8 cellular contexts compared by ENCODE assay signal in the genomic region with DNA sequence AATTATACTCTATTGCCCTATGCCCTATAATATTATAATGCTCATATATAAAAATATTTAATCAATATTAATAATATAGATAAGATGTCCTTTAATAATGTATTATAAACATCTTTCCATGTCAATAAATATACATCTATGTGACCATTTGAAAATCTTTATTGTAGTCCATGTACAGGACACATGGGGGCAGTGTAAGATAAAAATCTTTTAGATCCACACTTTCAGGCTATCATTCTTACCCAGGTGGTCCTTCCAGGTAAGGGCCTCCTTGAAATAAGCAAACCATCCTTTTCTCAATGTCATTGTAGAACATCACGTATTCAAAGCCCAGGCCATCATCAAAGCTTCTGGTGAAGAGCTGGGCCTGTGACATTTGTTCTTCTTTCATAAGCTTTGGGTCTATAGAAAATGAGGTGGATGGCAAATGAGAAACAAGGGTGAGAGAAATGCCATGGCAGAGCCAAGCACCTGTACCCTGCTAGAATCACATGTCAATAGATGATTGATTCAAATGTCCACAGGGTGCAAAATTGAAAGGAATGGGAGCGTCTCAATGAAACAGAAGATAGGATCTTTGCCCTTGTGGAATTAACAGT. TPM values are rescaled to one million over a fixed set of nuclear protein-coding genes. Genes with fewer than 3 reads are reported as not detected.
A peak's percentile ranks its signal among the peaks of the same experiment; 100 is the strongest.
DNase-seq lines count a peak whose midpoint lies in the region; ATAC-seq and TF ChIP-seq lines count a peak whose summit lies in the region.

No MANE protein-coding gene starts in this region.

- no peaks in the 10 kb centered on the region for H3K9me2 ChIP-seq in HCT116 (ENCODE audit: insufficient read depth)

- H3K4me3 ChIP-seq in HCT116 (replicated peaks in 1 of 2; ENCODE audit: low read depth in 1 of 2, low read length in 2 of 2): no peak overlapping the region
- no peak overlapping the region for H3K4me3 ChIP-seq in right lobe of liver

- peak; percentile 58 for TF ChIP-seq CTCF in Calu3 (IDR thresholded peaks at IDR 0.05; ENCODE audit: unreplicated experiment)
- peak; percentile 22 to 55 (median 53); a peak in 4 of 6 replicates for TF ChIP-seq CTCF in HCT116 (IDR thresholded peaks at IDR 0.05 in 2 of 3, conservative IDR thresholded peaks at IDR 0.05 in 1 of 3; ENCODE audit: borderline replicate concordance in 1 of 3, insufficient read depth in 1 of 3, low read depth in 2 of 3, low read length in 2 of 3)
- TF ChIP-seq CTCF in WTC11 (IDR thresholded peaks at IDR 0.05): 0 out of 2 replicates have a peak, but pooled peaks have one; percentile 36
- TF ChIP-seq CTCF in right lobe of liver (IDR thresholded peaks at IDR 0.05): peak; percentile 42 to 52 (median 46)

- peaks cover 3 to 23% of the 10 kb centered on the region in 2 experiments; a peak in 2 of 4 replicates for H3K36me3 ChIP-seq in HCT116 (ENCODE audit: control insufficient read depth in 1 of 2, insufficient read depth in 2 of 2, low read length in 2 of 2)
- peaks cover 0 to 17% (median 1%) of the 10 kb centered on the region in 4 donors for H3K36me3 ChIP-seq in right lobe of liver

- no peak overlapping the region for H3K27ac ChIP-seq in HCT116 (ENCODE audit: low read depth, low read length)
- no peak overlapping the region for H3K27ac ChIP-seq in right lobe of liver

- peak; percentile 73 for TF ChIP-seq RAD21 in HCT116 (IDR thresholded peaks at IDR 0.05; ENCODE audit: low read depth)

- H3K36me3 Mint-ChIP-seq in Calu3 (ENCODE audit: insufficient read depth, unreplicated experiment) (peaks cover 22% of the 10 kb centered on the region), WTC11 (peaks cover 29% of the 10 kb centered on the region)

- POLR2A ChIA-PET in HCT116 (lab: Charles Lee): no interaction called here
- POLR2A ChIA-PET in WTC11 (lab: Charles Lee): no interaction called here

- no peak overlapping the region for H3K4me3 Mint-ChIP-seq in Calu3 (ENCODE audit: low read depth, unreplicated experiment)
- no peak overlapping the region for H3K4me3 Mint-ChIP-seq in WTC11

- RAD21 ChIA-PET in HCT116 (lab: Charles Lee; ENCODE audit: low non-redundant PET in 1 of 2, low total read pairs in 2 of 2, uncharacterized antibody in 2 of 2, unreplicated experiment in 2 of 2): no interaction called here

- no peaks in the 10 kb centered on the region for H3K79me2 ChIP-seq in HCT116 (ENCODE audit: insufficient read depth, low read length)

- DNase-seq in Calu3 (no peak), HCT116 (ENCODE audit: low read depth, low spot score) (no peak), WTC11 (ENCODE audit: low spot score) (no peak), right lobe of liver (no peak), NCI-H2029 treated with DMSO at 0.1 percent for 48 hours (lab: John Stamatoyannopoulos, UW) (no peak), left cardiac atrium (no peak)

- H3K9me3 ChIP-seq in HCT116 (ENCODE audit: control insufficient read depth in 1 of 2, insufficient read depth in 1 of 2, low read depth in 1 of 2, low read length in 2 of 2) (no peaks in the 10 kb centered on the region), right lobe of liver (no peaks in the 10 kb centered on the region)

- H3K27me3 ChIP-seq in HCT116 (ENCODE audit: insufficient read depth, low read length) (no peaks in the 10 kb centered on the region), right lobe of liver (no peaks in the 10 kb centered on the region)

- no peaks in the 10 kb centered on the region; the same call in 1 of the 2 replicates for H4K20me1 ChIP-seq in HCT116 (ENCODE audit: insufficient read depth)

- no peak overlapping the region for H2AFZ ChIP-seq in HCT116 (ENCODE audit: low read depth, low read length, poor library complexity, severe bottlenecking)

- intact Hi-C loops in Calu3 (cut with micrococcal nuclease; ENCODE audit: unreplicated experiment) (loop anchor here (1.0 to 2.0 kb wide), 4 partner anchors 46 to 296 kb away; no protein-coding TSS in a partner anchor), HCT116 (cut with micrococcal nuclease) (loop anchor here (1.0 kb wide), 2 partner anchors 106 to 112 kb away; no protein-coding TSS in a partner anchor), right lobe of liver (cut with DNase I) (no loop called here), left cardiac atrium (cut with DNase I) (no loop called here)

- no peak overlapping the region for H3K9ac ChIP-seq in HCT116 (ENCODE audit: low read length)

- BruUV-seq in Calu3 (replicated peaks; lab: Mats Ljungman, UMichigan): no TSS peak
- no TSS peak for BruUV-seq in HCT116 (replicated peaks; lab: Mats Ljungman, UMichigan)

- H3K9me3 Mint-ChIP-seq in Calu3 (ENCODE audit: low read depth, unreplicated experiment): no peaks in the 10 kb centered on the region
- peaks cover 10% of the 10 kb centered on the region for H3K9me3 Mint-ChIP-seq in WTC11

- no peaks in the 10 kb centered on the region for H3K4me1 Mint-ChIP-seq in Calu3 (ENCODE audit: low read depth, unreplicated experiment)
- no peaks in the 10 kb centered on the region for H3K4me1 Mint-ChIP-seq in WTC11

- H3K27ac Mint-ChIP-seq in Calu3 (ENCODE audit: unreplicated experiment) (no peak overlapping the region), WTC11 (no peak overlapping the region)

- ATAC-seq in HCT116 (peak; percentile 72), WTC11 (no peak), right lobe of liver (peak; percentile 26 to 57 (median 36)), GM19397 (IDR thresholded peaks at IDR 0.05; ENCODE audit: unreplicated experiment) (no peak), HG02884 (IDR thresholded peaks at IDR 0.05; ENCODE audit: unreplicated experiment) (no peak), left cardiac atrium (no peak)

- H3K4me1 ChIP-seq in HCT116 (ENCODE audit: control insufficient read depth in 1 of 2, insufficient read depth in 2 of 2, low read length in 2 of 2): peaks cover 8 to 12% of the 10 kb centered on the region in 2 experiments; a peak in 2 of 4 replicates
- H3K4me1 ChIP-seq in right lobe of liver: no peaks in the 10 kb centered on the region

- H3K4me2 ChIP-seq in HCT116 (ENCODE audit: low read length): no peak overlapping the region

- CTCF ChIA-PET in Calu3 (lab: Charles Lee): no interaction called here
- CTCF ChIA-PET in HCT116 (lab: Charles Lee): interaction anchor here (0.9 to 2.0 kb wide), 4 partner anchors 19 to 115 kb away, joined by 4 to 7 read pairs (median 5); partner anchors contain the start of gene THEM4
- CTCF ChIA-PET in WTC11 (lab: Charles Lee): interaction anchor here (2.5 kb wide), 1 partner anchor 112 kb away, joined by 12 read pairs; no protein-coding TSS in a partner anchor

- WGBS in right lobe of liver (ENCODE audit: insufficient coverage, low coverage, low lambda C conversion rate, missing lambda C conversion rate): 55% methylated on average over 2 of the region's 2 CpGs

- TF ChIP-seq POLR2A in HCT116 (IDR thresholded peaks at IDR 0.05; ENCODE audit: borderline replicate concordance, extremely low read depth, insufficient read depth, insufficient read length) (no peak), right lobe of liver (IDR thresholded peaks at IDR 0.05) (no peak)

- no peaks in the 10 kb centered on the region for H3K27me3 Mint-ChIP-seq in Calu3 (ENCODE audit: unreplicated experiment)
- H3K27me3 Mint-ChIP-seq in WTC11 (ENCODE audit: low read depth): no peaks in the 10 kb centered on the region

TF ChIP-seq in HCT116, 20 proteins besides CTCF, POLR2A, EP300 and RAD21:
- TF ChIP-seq, protein P1, sequence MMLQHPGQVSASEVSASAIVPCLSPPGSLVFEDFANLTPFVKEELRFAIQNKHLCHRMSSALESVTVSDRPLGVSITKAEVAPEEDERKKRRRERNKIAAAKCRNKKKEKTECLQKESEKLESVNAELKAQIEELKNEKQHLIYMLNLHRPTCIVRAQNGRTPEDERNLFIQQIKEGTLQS (IDR thresholded peaks at IDR 0.05): no peak
- no peak for TF ChIP-seq ZNF274 (IDR thresholded peaks at IDR 0.05; ENCODE audit: low read depth, low read length)
- TF ChIP-seq POLR2AphosphoS5 (IDR thresholded peaks at IDR 0.05; ENCODE audit: low read depth, low read length): no peak
- TF ChIP-seq SIN3A (IDR thresholded peaks at IDR 0.05; ENCODE audit: low read depth): no peak

TF ChIP-seq in WTC11, 78 proteins besides CTCF, POLR2A, EP300 and RAD21 (continues in another document):
- TF ChIP-seq SP1 (CRISPR knock-in tag; conservative IDR thresholded peaks at IDR 0.05) (no peak), SMAD4 (CRISPR knock-in tag; IDR thresholded peaks at IDR 0.05) (no peak), IRF1 (CRISPR knock-in tag; IDR thresholded peaks at IDR 0.05) (no peak), PRRX2 (CRISPR knock-in tag; IDR thresholded peaks at IDR 0.05) (no peak), NR1H2 (CRISPR knock-in tag; IDR thresholded peaks at IDR 0.05) (no peak)

RNA-seq across cellular contexts. Expression of gene THEM4, which starts 20.2 kb away (rescaled TPM):
- total RNA-seq in Calu3 (2022) (17.2 and 18.6 TPM in 2 replicates), HCT116 (2021; ENCODE audit: unreplicated experiment) (17.0 TPM), WTC11 (2021) (8.0 to 10.9 TPM (median 8.8 TPM) in 3 replicates), right lobe of liver (10 to 100 TPM in 2 of 6 experiments, 1 to 10 TPM in 4; 8.5 to 19.1 (median 9.2) TPM), left cardiac atrium (10 to 100 TPM; 14.7 to 17.6 TPM)
- 7.9 and 12.6 TPM in 2 replicates for polyA plus RNA-seq in HCT116 (2012)

RNA-seq across cellular contexts. Expression of gene THEM5, which starts 35.6 kb away (rescaled TPM):
- total RNA-seq in Calu3 (2022): not detected in 2 replicates
- not detected for total RNA-seq in HCT116 (2021; ENCODE audit: unreplicated experiment)
- 0.07 TPM in 1 of 2 replicates, not detected in the other for polyA plus RNA-seq in HCT116 (2012)
- total RNA-seq in WTC11 (2021): not detected in 3 replicates
- not detected for total RNA-seq in right lobe of liver
- total RNA-seq in left cardiac atrium: not detected

RNA-seq across cellular contexts. Expression of gene C2CD4D, which starts 49.5 kb away (rescaled TPM):
- total RNA-seq in Calu3 (2022) (1.7 and 2.5 TPM in 2 replicates), HCT116 (2021; ENCODE audit: unreplicated experiment) (0.17 TPM), WTC11 (2021) (0.85 to 2.0 TPM (median 0.94 TPM) in 3 replicates), right lobe of liver (not detected), left cardiac atrium (not detected)
- 0.09 and 0.10 TPM in 2 replicates for polyA plus RNA-seq in HCT116 (2012)

RNA-seq across cellular contexts. Expression of gene RORC, which starts 57.5 kb away (rescaled TPM):
- total RNA-seq in Calu3 (2022): 0.19 and 1.2 TPM in 2 replicates
- total RNA-seq in HCT116 (2021; ENCODE audit: unreplicated experiment): 1.3 TPM
- polyA plus RNA-seq in HCT116 (2012): 2.0 and 2.2 TPM in 2 replicates
- 0.30 to 0.53 TPM (median 0.44 TPM) in 3 replicates for total RNA-seq in WTC11 (2021)
- 10 to 100 TPM; 13.3 to 33.9 (median 21.5) TPM for total RNA-seq in right lobe of liver
- 1 to 10 TPM; 2.3 to 6.1 TPM for total RNA-seq in left cardiac atrium

Comparison
In these comparisons a context has a peak if more than half of its experiments do, and no peak if none do; other contexts are left out.
1. ATAC-seq: peak in HCT116 (single experiment) and right lobe of liver (4 of 4); none in WTC11 (single experiment), GM19397 (single experiment), HG02884 (single experiment) and left cardiac atrium (0 of 2).
2. intact Hi-C loops: an anchor here in Calu3 (1.0 to 2.0 kb wide) and HCT116 (1.0 kb wide); none called in right lobe of liver and left cardiac atrium.
3. Peak in every context shown above with its lines, with median percentiles within 50 percentile points of each other: CTCF ChIP-seq.